Comparison of ENCODE assay signal across 8 cellular contexts in the genomic region with DNA sequence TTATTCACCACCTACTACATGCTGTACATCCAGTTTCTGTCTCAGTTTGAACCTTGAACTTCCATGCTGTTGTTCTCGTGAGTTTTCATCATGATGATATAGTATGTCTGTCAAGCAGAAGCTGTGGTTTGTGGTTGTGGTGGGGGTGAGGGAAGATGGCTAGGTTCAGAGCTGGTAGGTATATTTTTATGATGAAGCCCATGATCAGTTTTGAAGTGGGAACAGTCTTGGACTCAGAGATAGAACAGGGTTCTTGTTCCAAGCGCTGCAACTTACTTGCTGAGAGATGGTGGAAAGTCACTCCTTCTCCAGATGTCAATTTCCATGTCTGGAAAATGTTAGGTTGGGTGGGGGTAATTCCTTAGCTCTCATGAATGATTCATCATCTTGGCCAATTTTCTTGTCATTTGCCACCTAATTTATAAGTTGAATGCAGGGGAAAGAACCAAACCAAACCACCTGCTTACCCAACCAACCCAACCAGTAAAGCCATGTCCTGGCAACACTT. TPM values are rescaled to one million over a fixed set of nuclear protein-coding genes. Genes with fewer than 3 reads are reported as not detected.
A peak's percentile ranks its signal among the peaks of the same experiment; 100 is the strongest.
DNase-seq lines count a peak whose midpoint lies in the region; ATAC-seq and TF ChIP-seq lines count a peak whose summit lies in the region.

No MANE protein-coding gene starts in this region.

- intact Hi-C loops in natural killer cell (cut with micrococcal nuclease), result loop anchor here (1.0 kb wide), 2 partner anchors 16 to 21 kb away; no protein-coding TSS in a partner anchor

- H3K36me3 ChIP-seq in MG63 (no peaks in the 10 kb centered on the region), neural progenitor cell (no peaks in the 10 kb centered on the region)

- H3K27me3 Mint-ChIP-seq in T-cell (peaks cover 2 to 6% of the 10 kb centered on the region in 2 donors), natural killer cell (ENCODE audit: low read depth in 2 of 2) (peaks cover 10 to 18% of the 10 kb centered on the region in 2 donors), neural progenitor cell (ENCODE audit: insufficient read depth, low read depth) (peaks cover 9% of the 10 kb centered on the region), WTC11 (ENCODE audit: low read depth) (no peaks in the 10 kb centered on the region; the same call in 1 of the 2 replicates)

- DNase-seq in T-cell (peak in 20 of 34 experiments; percentile 4 to 45 (median 28)), natural killer cell (peak; percentile 47), MG63 (no peak), neural progenitor cell (ENCODE audit: low spot score) (no peak), WTC11 (ENCODE audit: low spot score) (no peak), germinal center (ENCODE audit: low spot score) (no peak)

- H4K20me1 ChIP-seq in neural progenitor cell (ENCODE audit: low read depth), result no peaks in the 10 kb centered on the region

- peaks cover 13 to 17% (median 14%) of the 10 kb centered on the region in 3 donors for H3K4me1 Mint-ChIP-seq in T-cell
- peaks cover 18 to 43% of the 10 kb centered on the region in 2 donors for H3K4me1 Mint-ChIP-seq in natural killer cell
- peaks cover 9% of the 10 kb centered on the region for H3K4me1 Mint-ChIP-seq in neural progenitor cell
- peaks cover 18% of the 10 kb centered on the region for H3K4me1 Mint-ChIP-seq in WTC11

- H3K27me3 ChIP-seq in MG63 (no peaks in the 10 kb centered on the region), neural progenitor cell (no peaks in the 10 kb centered on the region)

- POLR2A ChIA-PET in T-cell (lab: Charles Lee), result interaction anchor here in 1 of 2 donors (0.6 to 1.2 kb wide), 3 partner anchors 17 to 22 kb away, joined by 3 to 7 read pairs (median 4); no protein-coding TSS in a partner anchor
- POLR2A ChIA-PET in WTC11 (lab: Charles Lee), result no interaction called here

- H3K27ac Mint-ChIP-seq in T-cell, result peak overlapping the region; percentile 44 to 73
- peak overlapping the region in 1 of 2 donors; percentile 81 for H3K27ac Mint-ChIP-seq in natural killer cell
- no peak overlapping the region for H3K27ac Mint-ChIP-seq in neural progenitor cell
- H3K27ac Mint-ChIP-seq in WTC11, result no peak overlapping the region

- H3F3A ChIP-seq in neural progenitor cell (ENCODE audit: low read depth), result no peaks in the 10 kb centered on the region

- no peak overlapping the region for H3K4me3 ChIP-seq in MG63
- no peak overlapping the region for H3K4me3 ChIP-seq in neural progenitor cell

- H3K9me3 ChIP-seq in MG63 (no peaks in the 10 kb centered on the region), neural progenitor cell (ENCODE audit: low read depth) (no peaks in the 10 kb centered on the region)

- no peak overlapping the region for H3K9ac ChIP-seq in neural progenitor cell

- H2AFZ ChIP-seq in neural progenitor cell (replicated peaks), result no peak overlapping the region

- no peak overlapping the region for H3K4me2 ChIP-seq in neural progenitor cell

- no peaks in the 10 kb centered on the region for H3K36me3 Mint-ChIP-seq in T-cell
- H3K36me3 Mint-ChIP-seq in natural killer cell, result no peaks in the 10 kb centered on the region
- no peaks in the 10 kb centered on the region for H3K36me3 Mint-ChIP-seq in neural progenitor cell
- no peaks in the 10 kb centered on the region for H3K36me3 Mint-ChIP-seq in WTC11

- H3K4me3 Mint-ChIP-seq in T-cell (no peak overlapping the region), natural killer cell (peak overlapping the region; percentile 40), neural progenitor cell (no peak overlapping the region), WTC11 (no peak overlapping the region)

- TF ChIP-seq CTCF in natural killer cell (IDR thresholded peaks at IDR 0.05) (no peak), neural progenitor cell (IDR thresholded peaks at IDR 0.05) (no peak), WTC11 (IDR thresholded peaks at IDR 0.05) (no peak)

- CTCF ChIA-PET in T-cell (lab: Charles Lee) (interaction anchor here in 1 of 2 donors (0.6 kb wide), 1 partner anchor 23 kb away, joined by 3 read pairs; no protein-coding TSS in a partner anchor), WTC11 (lab: Charles Lee) (no interaction called here)

- no peaks in the 10 kb centered on the region for H3K4me1 ChIP-seq in neural progenitor cell

- H3K9me3 Mint-ChIP-seq in T-cell (no peaks in the 10 kb centered on the region), natural killer cell (no peaks in the 10 kb centered on the region), neural progenitor cell (no peaks in the 10 kb centered on the region), WTC11 (no peaks in the 10 kb centered on the region)

- no peaks in the 10 kb centered on the region for H3K79me2 ChIP-seq in neural progenitor cell (ENCODE audit: low read depth)

- no peak overlapping the region for H3K27ac ChIP-seq in neural progenitor cell

- ATAC-seq in GM18520 (IDR thresholded peaks at IDR 0.05; ENCODE audit: unreplicated experiment) (peak; percentile 48), HG02852 (IDR thresholded peaks at IDR 0.05; ENCODE audit: unreplicated experiment) (peak; percentile 39), T-cell (replicated peaks in 1 of 4) (peak in 3 of 4 experiments; percentile 53 to 78 (median 61)), natural killer cell (peak; percentile 67 to 80 (median 68)), WTC11 (no peak)

TF ChIP-seq in WTC11, 78 proteins besides CTCF, POLR2A, EP300 and RAD21 (continues in another document):
- TF ChIP-seq FOXP1 (CRISPR knock-in tag; IDR thresholded peaks at IDR 0.05; ENCODE audit: borderline replicate concordance) (no peak), ATF1 (CRISPR knock-in tag; IDR thresholded peaks at IDR 0.05) (no peak), ZNF416 (CRISPR knock-in tag; IDR thresholded peaks at IDR 0.05) (no peak), FOXJ3 (CRISPR knock-in tag; IDR thresholded peaks at IDR 0.05; ENCODE audit: borderline replicate concordance) (no peak), ZNF232 (CRISPR knock-in tag; IDR thresholded peaks at IDR 0.05) (no peak)
- TF ChIP-seq, protein P1, sequence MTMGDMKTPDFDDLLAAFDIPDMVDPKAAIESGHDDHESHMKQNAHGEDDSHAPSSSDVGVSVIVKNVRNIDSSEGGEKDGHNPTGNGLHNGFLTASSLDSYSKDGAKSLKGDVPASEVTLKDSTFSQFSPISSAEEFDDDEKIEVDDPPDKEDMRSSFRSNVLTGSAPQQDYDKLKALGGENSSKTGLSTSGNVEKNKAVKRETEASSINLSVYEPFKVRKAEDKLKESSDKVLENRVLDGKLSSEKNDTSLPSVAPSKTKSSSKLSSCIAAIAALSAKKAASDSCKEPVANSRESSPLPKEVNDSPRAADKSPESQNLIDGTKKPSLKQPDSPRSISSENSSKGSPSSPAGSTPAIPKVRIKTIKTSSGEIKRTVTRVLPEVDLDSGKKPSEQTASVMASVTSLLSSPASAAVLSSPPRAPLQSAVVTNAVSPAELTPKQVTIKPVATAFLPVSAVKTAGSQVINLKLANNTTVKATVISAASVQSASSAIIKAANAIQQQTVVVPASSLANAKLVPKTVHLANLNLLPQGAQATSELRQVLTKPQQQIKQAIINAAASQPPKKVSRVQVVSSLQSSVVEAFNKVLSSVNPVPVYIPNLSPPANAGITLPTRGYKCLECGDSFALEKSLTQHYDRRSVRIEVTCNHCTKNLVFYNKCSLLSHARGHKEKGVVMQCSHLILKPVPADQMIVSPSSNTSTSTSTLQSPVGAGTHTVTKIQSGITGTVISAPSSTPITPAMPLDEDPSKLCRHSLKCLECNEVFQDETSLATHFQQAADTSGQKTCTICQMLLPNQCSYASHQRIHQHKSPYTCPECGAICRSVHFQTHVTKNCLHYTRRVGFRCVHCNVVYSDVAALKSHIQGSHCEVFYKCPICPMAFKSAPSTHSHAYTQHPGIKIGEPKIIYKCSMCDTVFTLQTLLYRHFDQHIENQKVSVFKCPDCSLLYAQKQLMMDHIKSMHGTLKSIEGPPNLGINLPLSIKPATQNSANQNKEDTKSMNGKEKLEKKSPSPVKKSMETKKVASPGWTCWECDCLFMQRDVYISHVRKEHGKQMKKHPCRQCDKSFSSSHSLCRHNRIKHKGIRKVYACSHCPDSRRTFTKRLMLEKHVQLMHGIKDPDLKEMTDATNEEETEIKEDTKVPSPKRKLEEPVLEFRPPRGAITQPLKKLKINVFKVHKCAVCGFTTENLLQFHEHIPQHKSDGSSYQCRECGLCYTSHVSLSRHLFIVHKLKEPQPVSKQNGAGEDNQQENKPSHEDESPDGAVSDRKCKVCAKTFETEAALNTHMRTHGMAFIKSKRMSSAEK (CRISPR knock-in tag; IDR thresholded peaks at IDR 0.05; ENCODE audit: borderline replicate concordance), result no peak
- TF ChIP-seq, protein P2, sequence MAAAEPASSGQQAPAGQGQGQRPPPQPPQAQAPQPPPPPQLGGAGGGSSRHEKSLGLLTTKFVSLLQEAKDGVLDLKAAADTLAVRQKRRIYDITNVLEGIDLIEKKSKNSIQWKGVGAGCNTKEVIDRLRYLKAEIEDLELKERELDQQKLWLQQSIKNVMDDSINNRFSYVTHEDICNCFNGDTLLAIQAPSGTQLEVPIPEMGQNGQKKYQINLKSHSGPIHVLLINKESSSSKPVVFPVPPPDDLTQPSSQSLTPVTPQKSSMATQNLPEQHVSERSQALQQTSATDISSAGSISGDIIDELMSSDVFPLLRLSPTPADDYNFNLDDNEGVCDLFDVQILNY (CRISPR knock-in tag; IDR thresholded peaks at IDR 0.05), result no peak

RNA-seq across cellular contexts. Expression of a gene that starts 21.6 kb away (rescaled TPM):
- total RNA-seq in T-cell (10 to 100 TPM; 17.8 to 81.5 (median 20.4) TPM), natural killer cell (100 to 1,000 TPM; 211 to 514 (median 264) TPM), neural progenitor cell (ENCODE audit: low replicate concordance) (3.1 and 3.5 TPM in 2 replicates), WTC11 (2021) (152 to 162 TPM (median 161 TPM) in 3 replicates)
- total RNA-seq in MG63 (2014; rRNA removed; shearing (Covaris generic); ENCODE audit: low replicate concordance), result 14.1 and 17.6 TPM in 2 replicates

Comparison
In these comparisons a context has a peak if more than half of its experiments do, and no peak if none do; other contexts are left out.
1. DNase-seq: peak in T-cell (20 of 34) and natural killer cell (single experiment); none in MG63 (single experiment), neural progenitor cell (single experiment), WTC11 (single experiment) and germinal center (single experiment).
2. H3K27ac Mint-ChIP-seq: peak in T-cell (2 of 2); none in neural progenitor cell (single experiment) and WTC11 (single experiment).